In the genomic region with DNA sequence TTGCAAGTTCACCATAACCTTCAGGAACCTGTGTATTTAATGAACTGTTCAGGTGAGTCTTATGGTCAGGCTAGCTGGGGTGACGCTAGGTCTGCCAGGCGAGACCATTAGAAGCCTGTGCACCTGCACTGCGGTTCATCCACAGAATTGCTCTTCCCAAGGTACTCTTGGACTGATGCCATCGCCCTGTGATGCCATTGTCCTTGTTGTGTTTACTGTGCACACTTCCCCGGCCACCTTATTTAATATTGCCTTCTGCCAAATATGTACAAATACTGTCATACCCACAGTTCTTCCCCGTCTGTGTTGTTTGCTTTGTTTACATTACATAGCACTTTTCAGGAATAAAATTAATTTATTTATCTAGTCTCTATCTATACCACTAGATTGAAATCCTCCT, we compare ENCODE assay signal across 18 cellular contexts.
"Had no signal": no experiment of that assay in that cellular context is flagged by ENCODE, and none has a peak within 500 bp of the region (broad histone marks: within the 10 kb centered on the region; RNA-seq: fewer than 3 reads in every experiment).

No MANE protein-coding gene starts in this region.

- H3K4me3 Mint-ChIP-seq: activated CD8-positive, alpha-beta memory T cell treated with anti-CD3 and anti-CD28 coated beads, Interleukin-2, amount 10 ng/mL, durations not matched to agents 7 days and 5 days; effector memory CD8-positive, alpha-beta T cell; nephron progenitor cell had no signal

- H3K27me3 Mint-ChIP-seq: activated CD8-positive, alpha-beta memory T cell treated with anti-CD3 and anti-CD28 coated beads, Interleukin-2, amount 10 ng/mL, durations not matched to agents 7 days and 5 days; effector memory CD8-positive, alpha-beta T cell had no signal

- DNase-seq: activated CD4-positive, alpha-beta T cell treated with anti-CD3 and anti-CD28 coated beads, Interleukin-2, amount 50 U/mL, for 48 hours; activated CD4-positive, CD25-positive, alpha-beta regulatory T cell treated with anti-CD3 and anti-CD28 coated beads, Interleukin-2, amount 50 U/mL, for 72 hours; activated CD8-positive, alpha-beta memory T cell treated with anti-CD3 and anti-CD28 coated beads, Interleukin-2, amount 10 ng/mL, durations not matched to agents 7 days and 5 days; activated naive CD4-positive, alpha-beta T cell treated with anti-CD3 and anti-CD28 coated beads, Interleukin-2, amount 50 U/mL, for 16 hours; activated T-cell treated with anti-CD3 and anti-CD28 coated beads, Interleukin-2, amount 50 U/mL, for 1 hour; adrenal gland; dermis blood vessel endothelial cell; effector memory CD8-positive, alpha-beta T cell; foreskin melanocyte; kidney glomerular epithelial cell; mesendoderm; nephron progenitor cell; occipital lobe; stimulated activated CD4-positive, alpha-beta T cell treated with anti-CD3 and anti-CD28 coated beads, Interleukin-15, amount 100 ng/mL, for 24 hours; stimulated activated CD4-positive, alpha-beta T cell treated with anti-CD3 and anti-CD28 coated beads, Interleukin-4, amount 100 ng/mL, for 24 hours; stimulated activated naive CD4-positive, alpha-beta T cell; substantia nigra; transverse colon had no signal

- H3K27ac Mint-ChIP-seq: activated CD8-positive, alpha-beta memory T cell treated with anti-CD3 and anti-CD28 coated beads, Interleukin-2, amount 10 ng/mL, durations not matched to agents 7 days and 5 days; effector memory CD8-positive, alpha-beta T cell; nephron progenitor cell had no signal

- H3K9me3 Mint-ChIP-seq: effector memory CD8-positive, alpha-beta T cell; nephron progenitor cell had no signal

- ATAC-seq: activated CD8-positive, alpha-beta memory T cell treated with anti-CD3 and anti-CD28 coated beads, Interleukin-2, amount 10 ng/mL, durations not matched to agents 7 days and 5 days; effector memory CD8-positive, alpha-beta T cell had no signal
